Comparison of ENCODE assay signal across 1 cellular context in the genomic region with DNA sequence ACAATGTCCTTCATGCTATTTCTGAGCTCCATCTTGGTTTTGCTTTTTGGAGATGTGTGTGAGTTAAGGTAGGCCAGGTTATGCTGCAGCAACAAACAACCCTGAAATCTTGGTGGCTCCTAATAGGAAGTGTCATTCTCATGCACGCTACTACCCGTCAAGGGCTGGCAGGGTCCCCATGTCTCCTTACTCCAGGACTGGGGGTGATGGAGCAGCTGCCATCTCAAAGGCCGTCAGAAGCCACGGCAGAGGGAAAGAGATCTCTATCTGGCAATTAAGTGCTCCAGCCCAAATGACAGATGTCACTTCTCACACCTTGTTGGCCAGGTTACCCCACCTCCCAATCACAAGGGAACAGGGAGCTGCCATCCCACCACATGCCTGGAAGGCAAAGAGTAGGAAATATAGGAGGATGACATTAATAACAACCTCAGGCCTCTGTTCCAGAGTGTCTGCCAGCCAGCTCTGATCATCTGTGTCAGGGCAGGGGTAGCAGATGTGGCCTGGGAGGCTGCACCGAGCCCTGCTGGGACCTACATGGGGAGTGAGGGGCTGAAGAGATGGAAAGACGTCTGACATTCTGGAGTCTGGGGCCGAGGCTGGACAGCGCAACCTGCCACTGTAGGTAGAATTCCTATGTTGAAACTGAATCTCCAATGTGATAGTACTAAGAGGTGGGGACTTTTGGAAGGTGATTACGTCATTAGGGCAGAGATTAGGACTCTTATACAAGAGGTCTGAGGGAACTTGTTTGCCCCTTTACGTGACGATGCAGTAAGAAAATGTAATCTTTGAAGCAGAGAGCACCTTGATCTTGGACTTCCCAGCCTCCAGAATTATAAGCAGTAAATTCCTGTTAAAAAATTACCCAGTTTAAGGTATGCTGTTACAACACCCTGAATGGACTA.
A peak's percentile ranks its signal among the peaks of the same experiment; 100 is the strongest.
TF ChIP-seq lines count a peak whose summit lies in the region.

No MANE protein-coding gene starts in this region.

TF ChIP-seq in HepG2, 621 proteins besides CTCF, POLR2A, EP300 and RAD21 (continues in another document):
- TF ChIP-seq HNRNPLL (IDR thresholded peaks at IDR 0.05; ENCODE audit: low read depth, low read length, poor library complexity, severe bottlenecking) = no peak
- TF ChIP-seq TAF15 (IDR thresholded peaks at IDR 0.05; ENCODE audit: low read depth, low read length, poor library complexity, severe bottlenecking) = no peak
- no peak for TF ChIP-seq ZNF616 (CRISPR knock-in tag; IDR thresholded peaks at IDR 0.05; ENCODE audit: low read depth)
- TF ChIP-seq, protein P1, sequence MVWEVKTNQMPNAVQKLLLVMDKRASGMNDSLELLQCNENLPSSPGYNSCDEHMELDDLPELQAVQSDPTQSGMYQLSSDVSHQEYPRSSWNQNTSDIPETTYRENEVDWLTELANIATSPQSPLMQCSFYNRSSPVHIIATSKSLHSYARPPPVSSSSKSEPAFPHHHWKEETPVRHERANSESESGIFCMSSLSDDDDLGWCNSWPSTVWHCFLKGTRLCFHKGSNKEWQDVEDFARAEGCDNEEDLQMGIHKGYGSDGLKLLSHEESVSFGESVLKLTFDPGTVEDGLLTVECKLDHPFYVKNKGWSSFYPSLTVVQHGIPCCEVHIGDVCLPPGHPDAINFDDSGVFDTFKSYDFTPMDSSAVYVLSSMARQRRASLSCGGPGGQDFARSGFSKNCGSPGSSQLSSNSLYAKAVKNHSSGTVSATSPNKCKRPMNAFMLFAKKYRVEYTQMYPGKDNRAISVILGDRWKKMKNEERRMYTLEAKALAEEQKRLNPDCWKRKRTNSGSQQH (CRISPR knock-in tag; IDR thresholded peaks at IDR 0.05; ENCODE audit: low read depth) = no peak
- TF ChIP-seq TBL1XR1 (IDR thresholded peaks at IDR 0.05; ENCODE audit: borderline replicate concordance, low read length, partially characterized antibody) = no peak
- TF ChIP-seq ZNF383 (CRISPR knock-in tag; IDR thresholded peaks at IDR 0.05; ENCODE audit: borderline replicate concordance) = no peak
- no peak for TF ChIP-seq STAT5B (CRISPR knock-in tag; IDR thresholded peaks at IDR 0.05)
- TF ChIP-seq HMG20A (CRISPR knock-in tag; IDR thresholded peaks at IDR 0.05; ENCODE audit: borderline replicate concordance) = no peak
- TF ChIP-seq, protein P2, sequence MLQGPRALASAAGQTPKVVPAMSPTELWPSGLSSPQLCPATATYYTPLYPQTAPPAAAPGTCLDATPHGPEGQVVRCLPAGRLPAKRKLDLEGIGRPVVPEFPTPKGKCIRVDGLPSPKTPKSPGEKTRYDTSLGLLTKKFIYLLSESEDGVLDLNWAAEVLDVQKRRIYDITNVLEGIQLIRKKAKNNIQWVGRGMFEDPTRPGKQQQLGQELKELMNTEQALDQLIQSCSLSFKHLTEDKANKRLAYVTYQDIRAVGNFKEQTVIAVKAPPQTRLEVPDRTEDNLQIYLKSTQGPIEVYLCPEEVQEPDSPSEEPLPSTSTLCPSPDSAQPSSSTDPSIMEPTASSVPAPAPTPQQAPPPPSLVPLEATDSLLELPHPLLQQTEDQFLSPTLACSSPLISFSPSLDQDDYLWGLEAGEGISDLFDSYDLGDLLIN (CRISPR knock-in tag; IDR thresholded peaks at IDR 0.05; ENCODE audit: borderline replicate concordance) = no peak
- no peak for TF ChIP-seq ZNF776 (CRISPR knock-in tag; IDR thresholded peaks at IDR 0.05)
- TF ChIP-seq RXRA (CRISPR knock-in tag; IDR thresholded peaks at IDR 0.05) = no peak
- peak; percentile 48 for TF ChIP-seq CEBPB (IDR thresholded peaks at IDR 0.05; ENCODE audit: borderline replicate concordance, low read depth, low read length)
- TF ChIP-seq ZNF564 (CRISPR knock-in tag; IDR thresholded peaks at IDR 0.05) = peak; percentile 93
- no peak for TF ChIP-seq NCOA2 (CRISPR knock-in tag; IDR thresholded peaks at IDR 0.05)
- TF ChIP-seq HNF4A (CRISPR knock-in tag; IDR thresholded peaks at IDR 0.05) = no peak
- TF ChIP-seq MED1 (CRISPR knock-in tag; IDR thresholded peaks at IDR 0.05) = no peak
- TF ChIP-seq AGO1 (IDR thresholded peaks at IDR 0.05; ENCODE audit: low read depth, low read length, poor library complexity, severe bottlenecking) = no peak
- no peak for TF ChIP-seq CHD4 (IDR thresholded peaks at IDR 0.05; ENCODE audit: borderline replicate concordance, low read length)
- TF ChIP-seq, protein P3, sequence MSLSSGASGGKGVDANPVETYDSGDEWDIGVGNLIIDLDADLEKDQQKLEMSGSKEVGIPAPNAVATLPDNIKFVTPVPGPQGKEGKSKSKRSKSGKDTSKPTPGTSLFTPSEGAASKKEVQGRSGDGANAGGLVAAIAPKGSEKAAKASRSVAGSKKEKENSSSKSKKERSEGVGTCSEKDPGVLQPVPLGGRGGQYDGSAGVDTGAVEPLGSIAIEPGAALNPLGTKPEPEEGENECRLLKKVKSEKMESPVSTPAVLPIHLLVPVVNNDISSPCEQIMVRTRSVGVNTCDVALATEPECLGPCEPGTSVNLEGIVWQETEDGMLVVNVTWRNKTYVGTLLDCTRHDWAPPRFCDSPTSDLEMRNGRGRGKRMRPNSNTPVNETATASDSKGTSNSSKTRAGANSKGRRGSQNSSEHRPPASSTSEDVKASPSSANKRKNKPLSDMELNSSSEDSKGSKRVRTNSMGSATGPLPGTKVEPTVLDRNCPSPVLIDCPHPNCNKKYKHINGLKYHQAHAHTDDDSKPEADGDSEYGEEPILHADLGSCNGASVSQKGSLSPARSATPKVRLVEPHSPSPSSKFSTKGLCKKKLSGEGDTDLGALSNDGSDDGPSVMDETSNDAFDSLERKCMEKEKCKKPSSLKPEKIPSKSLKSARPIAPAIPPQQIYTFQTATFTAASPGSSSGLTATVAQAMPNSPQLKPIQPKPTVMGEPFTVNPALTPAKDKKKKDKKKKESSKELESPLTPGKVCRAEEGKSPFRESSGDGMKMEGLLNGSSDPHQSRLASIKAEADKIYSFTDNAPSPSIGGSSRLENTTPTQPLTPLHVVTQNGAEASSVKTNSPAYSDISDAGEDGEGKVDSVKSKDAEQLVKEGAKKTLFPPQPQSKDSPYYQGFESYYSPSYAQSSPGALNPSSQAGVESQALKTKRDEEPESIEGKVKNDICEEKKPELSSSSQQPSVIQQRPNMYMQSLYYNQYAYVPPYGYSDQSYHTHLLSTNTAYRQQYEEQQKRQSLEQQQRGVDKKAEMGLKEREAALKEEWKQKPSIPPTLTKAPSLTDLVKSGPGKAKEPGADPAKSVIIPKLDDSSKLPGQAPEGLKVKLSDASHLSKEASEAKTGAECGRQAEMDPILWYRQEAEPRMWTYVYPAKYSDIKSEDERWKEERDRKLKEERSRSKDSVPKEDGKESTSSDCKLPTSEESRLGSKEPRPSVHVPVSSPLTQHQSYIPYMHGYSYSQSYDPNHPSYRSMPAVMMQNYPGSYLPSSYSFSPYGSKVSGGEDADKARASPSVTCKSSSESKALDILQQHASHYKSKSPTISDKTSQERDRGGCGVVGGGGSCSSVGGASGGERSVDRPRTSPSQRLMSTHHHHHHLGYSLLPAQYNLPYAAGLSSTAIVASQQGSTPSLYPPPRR (CRISPR knock-in tag; IDR thresholded peaks at IDR 0.05; ENCODE audit: borderline replicate concordance) = no peak
- TF ChIP-seq, protein P4, sequence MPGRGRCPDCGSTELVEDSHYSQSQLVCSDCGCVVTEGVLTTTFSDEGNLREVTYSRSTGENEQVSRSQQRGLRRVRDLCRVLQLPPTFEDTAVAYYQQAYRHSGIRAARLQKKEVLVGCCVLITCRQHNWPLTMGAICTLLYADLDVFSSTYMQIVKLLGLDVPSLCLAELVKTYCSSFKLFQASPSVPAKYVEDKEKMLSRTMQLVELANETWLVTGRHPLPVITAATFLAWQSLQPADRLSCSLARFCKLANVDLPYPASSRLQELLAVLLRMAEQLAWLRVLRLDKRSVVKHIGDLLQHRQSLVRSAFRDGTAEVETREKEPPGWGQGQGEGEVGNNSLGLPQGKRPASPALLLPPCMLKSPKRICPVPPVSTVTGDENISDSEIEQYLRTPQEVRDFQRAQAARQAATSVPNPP (CRISPR knock-in tag; IDR thresholded peaks at IDR 0.05) = no peak
- TF ChIP-seq RBM22 (optimal IDR thresholded peaks at IDR 0.05; ENCODE audit: low read length) = no peak
- TF ChIP-seq ARNT (IDR thresholded peaks at IDR 0.05) = no peak
- TF ChIP-seq MBD4 (IDR thresholded peaks at IDR 0.05; ENCODE audit: borderline replicate concordance, low read length) = peak; percentile 28; the same call in 1 of the 2 replicates
- TF ChIP-seq NFKB2 (CRISPR knock-in tag; IDR thresholded peaks at IDR 0.05; ENCODE audit: borderline replicate concordance) = no peak
- TF ChIP-seq ZNF556 (CRISPR knock-in tag; IDR thresholded peaks at IDR 0.05; ENCODE audit: borderline replicate concordance) = no peak
- TF ChIP-seq, protein P5, sequence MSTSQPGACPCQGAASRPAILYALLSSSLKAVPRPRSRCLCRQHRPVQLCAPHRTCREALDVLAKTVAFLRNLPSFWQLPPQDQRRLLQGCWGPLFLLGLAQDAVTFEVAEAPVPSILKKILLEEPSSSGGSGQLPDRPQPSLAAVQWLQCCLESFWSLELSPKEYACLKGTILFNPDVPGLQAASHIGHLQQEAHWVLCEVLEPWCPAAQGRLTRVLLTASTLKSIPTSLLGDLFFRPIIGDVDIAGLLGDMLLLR (CRISPR knock-in tag; IDR thresholded peaks at IDR 0.05) = no peak
- no peak for TF ChIP-seq GATAD1 (CRISPR knock-in tag; IDR thresholded peaks at IDR 0.05)
- TF ChIP-seq GZF1 (CRISPR knock-in tag; IDR thresholded peaks at IDR 0.05) = no peak
- no peak for TF ChIP-seq SMYD3 (CRISPR knock-in tag; IDR thresholded peaks at IDR 0.05)
- TF ChIP-seq BORCS8-MEF2B (CRISPR knock-in tag; IDR thresholded peaks at IDR 0.05) = 0 out of 2 replicates have a peak, but pooled peaks have one; percentile 56
- TF ChIP-seq, protein P6, sequence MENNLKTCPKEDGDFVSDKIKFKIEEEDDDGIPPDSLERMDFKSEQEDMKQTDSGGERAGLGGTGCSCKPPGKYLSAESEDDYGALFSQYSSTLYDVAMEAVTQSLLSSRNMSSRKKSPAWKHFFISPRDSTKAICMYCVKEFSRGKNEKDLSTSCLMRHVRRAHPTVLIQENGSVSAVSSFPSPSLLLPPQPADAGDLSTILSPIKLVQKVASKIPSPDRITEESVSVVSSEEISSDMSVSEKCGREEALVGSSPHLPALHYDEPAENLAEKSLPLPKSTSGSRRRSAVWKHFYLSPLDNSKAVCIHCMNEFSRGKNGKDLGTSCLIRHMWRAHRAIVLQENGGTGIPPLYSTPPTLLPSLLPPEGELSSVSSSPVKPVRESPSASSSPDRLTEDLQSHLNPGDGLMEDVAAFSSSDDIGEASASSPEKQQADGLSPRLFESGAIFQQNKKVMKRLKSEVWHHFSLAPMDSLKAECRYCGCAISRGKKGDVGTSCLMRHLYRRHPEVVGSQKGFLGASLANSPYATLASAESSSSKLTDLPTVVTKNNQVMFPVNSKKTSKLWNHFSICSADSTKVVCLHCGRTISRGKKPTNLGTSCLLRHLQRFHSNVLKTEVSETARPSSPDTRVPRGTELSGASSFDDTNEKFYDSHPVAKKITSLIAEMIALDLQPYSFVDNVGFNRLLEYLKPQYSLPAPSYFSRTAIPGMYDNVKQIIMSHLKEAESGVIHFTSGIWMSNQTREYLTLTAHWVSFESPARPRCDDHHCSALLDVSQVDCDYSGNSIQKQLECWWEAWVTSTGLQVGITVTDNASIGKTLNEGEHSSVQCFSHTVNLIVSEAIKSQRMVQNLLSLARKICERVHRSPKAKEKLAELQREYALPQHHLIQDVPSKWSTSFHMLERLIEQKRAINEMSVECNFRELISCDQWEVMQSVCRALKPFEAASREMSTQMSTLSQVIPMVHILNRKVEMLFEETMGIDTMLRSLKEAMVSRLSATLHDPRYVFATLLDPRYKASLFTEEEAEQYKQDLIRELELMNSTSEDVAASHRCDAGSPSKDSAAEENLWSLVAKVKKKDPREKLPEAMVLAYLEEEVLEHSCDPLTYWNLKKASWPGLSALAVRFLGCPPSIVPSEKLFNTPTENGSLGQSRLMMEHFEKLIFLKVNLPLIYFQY (CRISPR knock-in tag; IDR thresholded peaks at IDR 0.05; ENCODE audit: borderline replicate concordance) = no peak
- no peak for TF ChIP-seq NONO (IDR thresholded peaks at IDR 0.05)
- TF ChIP-seq NONO (CRISPR knock-in tag; conservative IDR thresholded peaks at IDR 0.05) = 0 out of 2 replicates have a peak, but pooled peaks have one; percentile 25
- no peak for TF ChIP-seq ZNF816 (CRISPR knock-in tag; IDR thresholded peaks at IDR 0.05; ENCODE audit: borderline replicate concordance)
- TF ChIP-seq RFXAP (CRISPR knock-in tag; IDR thresholded peaks at IDR 0.05; ENCODE audit: borderline replicate concordance) = no peak
- no peak for TF ChIP-seq NFYC (CRISPR knock-in tag; IDR thresholded peaks at IDR 0.05)
- TF ChIP-seq ARHGAP35 (CRISPR knock-in tag; IDR thresholded peaks at IDR 0.05; ENCODE audit: borderline replicate concordance) = 0 out of 2 replicates have a peak, but pooled peaks have one; percentile 37
- TF ChIP-seq ZFP62 (CRISPR knock-in tag; IDR thresholded peaks at IDR 0.05) = no peak
- no peak for TF ChIP-seq HES4 (CRISPR knock-in tag; IDR thresholded peaks at IDR 0.05; ENCODE audit: borderline replicate concordance)
- no peak for TF ChIP-seq FIP1L1 (IDR thresholded peaks at IDR 0.05; ENCODE audit: borderline replicate concordance, insufficient read depth, low read depth, low read length)
- no peak for TF ChIP-seq SP2 (CRISPR knock-in tag; IDR thresholded peaks at IDR 0.05)
- TF ChIP-seq U2AF1 (optimal IDR thresholded peaks at IDR 0.05; ENCODE audit: low read depth, low read length) = no peak
- TF ChIP-seq KLF16 (CRISPR knock-in tag; IDR thresholded peaks at IDR 0.05) = no peak
- no peak for TF ChIP-seq ZNF468 (CRISPR knock-in tag; IDR thresholded peaks at IDR 0.05)
- peak; percentile 60 for TF ChIP-seq ATF7 (IDR thresholded peaks at IDR 0.05)
- TF ChIP-seq ATF7 (CRISPR knock-in tag; IDR thresholded peaks at IDR 0.05) = no peak
- no peak for TF ChIP-seq ZNF724P (CRISPR knock-in tag; IDR thresholded peaks at IDR 0.05; ENCODE audit: borderline replicate concordance)
- TF ChIP-seq, protein P7, sequence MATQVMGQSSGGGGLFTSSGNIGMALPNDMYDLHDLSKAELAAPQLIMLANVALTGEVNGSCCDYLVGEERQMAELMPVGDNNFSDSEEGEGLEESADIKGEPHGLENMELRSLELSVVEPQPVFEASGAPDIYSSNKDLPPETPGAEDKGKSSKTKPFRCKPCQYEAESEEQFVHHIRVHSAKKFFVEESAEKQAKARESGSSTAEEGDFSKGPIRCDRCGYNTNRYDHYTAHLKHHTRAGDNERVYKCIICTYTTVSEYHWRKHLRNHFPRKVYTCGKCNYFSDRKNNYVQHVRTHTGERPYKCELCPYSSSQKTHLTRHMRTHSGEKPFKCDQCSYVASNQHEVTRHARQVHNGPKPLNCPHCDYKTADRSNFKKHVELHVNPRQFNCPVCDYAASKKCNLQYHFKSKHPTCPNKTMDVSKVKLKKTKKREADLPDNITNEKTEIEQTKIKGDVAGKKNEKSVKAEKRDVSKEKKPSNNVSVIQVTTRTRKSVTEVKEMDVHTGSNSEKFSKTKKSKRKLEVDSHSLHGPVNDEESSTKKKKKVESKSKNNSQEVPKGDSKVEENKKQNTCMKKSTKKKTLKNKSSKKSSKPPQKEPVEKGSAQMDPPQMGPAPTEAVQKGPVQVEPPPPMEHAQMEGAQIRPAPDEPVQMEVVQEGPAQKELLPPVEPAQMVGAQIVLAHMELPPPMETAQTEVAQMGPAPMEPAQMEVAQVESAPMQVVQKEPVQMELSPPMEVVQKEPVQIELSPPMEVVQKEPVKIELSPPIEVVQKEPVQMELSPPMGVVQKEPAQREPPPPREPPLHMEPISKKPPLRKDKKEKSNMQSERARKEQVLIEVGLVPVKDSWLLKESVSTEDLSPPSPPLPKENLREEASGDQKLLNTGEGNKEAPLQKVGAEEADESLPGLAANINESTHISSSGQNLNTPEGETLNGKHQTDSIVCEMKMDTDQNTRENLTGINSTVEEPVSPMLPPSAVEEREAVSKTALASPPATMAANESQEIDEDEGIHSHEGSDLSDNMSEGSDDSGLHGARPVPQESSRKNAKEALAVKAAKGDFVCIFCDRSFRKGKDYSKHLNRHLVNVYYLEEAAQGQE (IDR thresholded peaks at IDR 0.05; ENCODE audit: borderline replicate concordance in 1 of 2, low read depth in 1 of 2, low read length in 2 of 2) = peak in 1 of 2 experiments; percentile 53; a peak in 1 of 4 replicates
- no peak for TF ChIP-seq ZNF205 (CRISPR knock-in tag; IDR thresholded peaks at IDR 0.05)
